In genomic region chr19:45250216-45250831, GRCh38 we compare ENCODE assay signal across 8 cellular contexts. TPM values are rescaled to one million over a fixed set of nuclear protein-coding genes. Genes with fewer than 3 reads are reported as not detected.
DNase-seq lines count a peak whose midpoint lies in the region; ATAC-seq lines count a peak whose summit lies in the region.

No MANE protein-coding gene starts in this region.

- H3K36me3 Mint-ChIP-seq in activated naive CD8-positive, alpha-beta T cell treated with anti-CD3 and anti-CD28 coated beads, Interleukin-2, amount 50 U/mL, for 24 hours (ENCODE audit: low read depth), result no peaks in the 10 kb centered on the region
- no peaks in the 10 kb centered on the region for H3K36me3 Mint-ChIP-seq in immature natural killer cell

- peak overlapping the region; percentile 53 for H3K27ac Mint-ChIP-seq in activated naive CD8-positive, alpha-beta T cell treated with anti-CD3 and anti-CD28 coated beads, Interleukin-2, amount 50 U/mL, for 24 hours
- H3K27ac Mint-ChIP-seq in immature natural killer cell, result peak overlapping the region; percentile 35 to 93 (median 88)

- no peaks in the 10 kb centered on the region for H3K9me3 Mint-ChIP-seq in activated naive CD8-positive, alpha-beta T cell treated with anti-CD3 and anti-CD28 coated beads, Interleukin-2, amount 50 U/mL, for 24 hours
- no peaks in the 10 kb centered on the region for H3K9me3 Mint-ChIP-seq in immature natural killer cell

- H3K27me3 Mint-ChIP-seq in activated naive CD8-positive, alpha-beta T cell treated with anti-CD3 and anti-CD28 coated beads, Interleukin-2, amount 50 U/mL, for 24 hours, result peaks cover 8% of the 10 kb centered on the region
- peaks cover 0 to 4% (median 2%) of the 10 kb centered on the region in 3 donors for H3K27me3 Mint-ChIP-seq in immature natural killer cell (ENCODE audit: low read depth in 3 of 3)

- DNase-seq in DMS53 (lab: John Stamatoyannopoulos, UW) (peak; percentile 30), DMS53 treated with DMSO at 0.1 percent for 48 hours (lab: John Stamatoyannopoulos, UW; ENCODE audit: unreplicated experiment) (no peak), immature natural killer cell (no peak), substantia nigra (lab: John Stamatoyannopoulos, UW) (peak in 1 of 49 donors; percentile 51), HK-2 (ENCODE audit: unreplicated experiment) (no peak), left lobe of liver (ENCODE audit: low spot score) (no peak)
- no peak for DNase-seq in activated naive CD8-positive, alpha-beta T cell treated with anti-CD3 and anti-CD28 coated beads, Interleukin-2, amount 50 U/mL, for 24 hours

- no peak for ATAC-seq in activated naive CD8-positive, alpha-beta T cell treated with anti-CD3 and anti-CD28 coated beads, Interleukin-2, amount 50 U/mL, for 24 hours
- ATAC-seq in HG02970 (IDR thresholded peaks at IDR 0.05; ENCODE audit: low FRiP score, unreplicated experiment) (no peak), left lobe of liver (no peak)

- peak overlapping the region; percentile 80 for H3K4me3 Mint-ChIP-seq in activated naive CD8-positive, alpha-beta T cell treated with anti-CD3 and anti-CD28 coated beads, Interleukin-2, amount 50 U/mL, for 24 hours
- H3K4me3 Mint-ChIP-seq in immature natural killer cell, result peak overlapping the region; percentile 85 to 91 (median 89)

- peak overlapping the region; percentile 68 for H3K27ac ChIP-seq in substantia nigra (ENCODE audit: low read depth, low read length, poor library complexity, severe bottlenecking)

- peaks cover 32% of the 10 kb centered on the region for H3K4me1 Mint-ChIP-seq in activated naive CD8-positive, alpha-beta T cell treated with anti-CD3 and anti-CD28 coated beads, Interleukin-2, amount 50 U/mL, for 24 hours
- peaks cover 37 to 40% of the 10 kb centered on the region in 2 donors for H3K4me1 Mint-ChIP-seq in immature natural killer cell

RNA-seq across cellular contexts. Expression of gene MARK4, which starts 0.7 kb away (rescaled TPM):
- 1 to 10 TPM in 1 of 3 donors, not detected in 2; 1.6 TPM for polyA plus RNA-seq in immature natural killer cell
- total RNA-seq in left lobe of liver, result 17.5 TPM

RNA-seq across cellular contexts. Expression of gene EXOC3L2, which starts 5.1 kb away (rescaled TPM):
- polyA plus RNA-seq in immature natural killer cell, result not detected
- total RNA-seq in left lobe of liver, result 4.3 TPM
